ENCODE assay signal across 8 cellular contexts in the genomic region with DNA sequence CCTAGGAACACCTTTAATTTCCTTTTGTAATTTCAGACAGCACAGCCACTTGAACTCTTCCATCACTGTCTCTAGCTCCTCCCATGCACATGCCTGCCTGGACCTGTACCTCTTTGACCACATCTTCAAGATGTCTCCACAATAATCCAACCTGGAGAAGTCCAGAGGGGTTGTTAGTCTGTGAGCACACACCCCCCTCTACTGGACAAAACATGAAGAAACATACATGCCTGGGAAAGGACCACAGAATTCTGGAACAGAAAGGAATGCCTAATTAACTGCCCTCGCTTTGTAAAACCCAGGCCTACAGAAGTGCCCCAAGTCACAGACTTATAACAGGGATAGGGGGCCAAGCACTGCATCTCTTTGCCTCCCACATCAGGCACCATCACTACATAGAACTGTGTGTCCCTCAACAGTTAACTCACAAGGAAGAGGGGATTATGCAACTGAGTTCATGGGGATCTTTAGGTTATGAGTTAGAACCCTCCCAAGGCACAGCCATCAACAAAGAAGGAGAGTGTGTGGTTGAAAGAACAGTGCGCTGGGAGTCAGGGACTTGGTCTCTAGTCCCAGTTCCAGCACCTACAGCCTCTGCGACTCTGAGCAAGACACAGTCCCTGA.
DNase-seq lines count a peak whose midpoint lies in the region; ATAC-seq, FAIRE-seq and TF ChIP-seq lines count a peak whose summit lies in the region.

No MANE protein-coding gene starts in this region.

- H3K4me3 ChIP-seq in BE2C (ENCODE audit: low read depth, low read length) (no peak overlapping the region), cardiac fibroblast (replicated peaks in 1 of 2; ENCODE audit: low read depth in 2 of 2, low read length in 2 of 2) (no peak overlapping the region), lung (no peak overlapping the region)

- no peak overlapping the region for H3K27ac ChIP-seq in lung (ENCODE audit: low read depth in 1 of 2, low read length in 1 of 2)

- H3K4me1 ChIP-seq in BE2C (peaks cover 12% of the 10 kb centered on the region), lung (ENCODE audit: control insufficient read depth in 2 of 2, insufficient read depth in 2 of 2, low read length in 2 of 2) (peaks cover 0 to 2% of the 10 kb centered on the region in 2 donors)

- WGBS in lung, 2 donors: 72 to 78% methylated on average over 3 of the region's 3 CpGs

- DNase-seq in BE2C: peak; percentile 47
- no peak for DNase-seq in GM19239 (ENCODE audit: insufficient read length, low spot score)
- DNase-seq in NCI-H774 (lab: John Stamatoyannopoulos, UW): peak; percentile 8
- DNase-seq in cardiac fibroblast (ENCODE audit: low read depth in 2 of 2): peak; percentile 70 to 82
- DNase-seq in lung (ENCODE audit: low spot score): peak; percentile 42
- no peak for DNase-seq in GM19240 (ENCODE audit: insufficient read length, low spot score)

- H3K36me3 ChIP-seq in BE2C (no peaks in the 10 kb centered on the region), lung (ENCODE audit: control insufficient read depth in 2 of 2, insufficient read depth in 2 of 2, low read length in 2 of 2) (no peaks in the 10 kb centered on the region)

- no peaks in the 10 kb centered on the region for H3K9me3 ChIP-seq in BE2C
- H3K9me3 ChIP-seq in lung (ENCODE audit: control insufficient read depth in 2 of 2, insufficient read depth in 1 of 2, low read length in 1 of 2): no peaks in the 10 kb centered on the region

- TF ChIP-seq CTCF in BE2C (IDR thresholded peaks at IDR 0.05; ENCODE audit: low read depth, low read length) (peak; percentile 90), cardiac fibroblast (IDR thresholded peaks at IDR 0.05; ENCODE audit: low read depth, low read length) (peak; percentile 81), lung (IDR thresholded peaks at IDR 0.05; ENCODE audit: control extremely low read depth, extremely low read depth) (peak; percentile 54)

- FAIRE-seq in GM19239 (lab: Jason Lieb, UNC): peak; percentile 11

- no peaks in the 10 kb centered on the region for H3K27me3 ChIP-seq in BE2C
- H3K27me3 ChIP-seq in lung (ENCODE audit: control insufficient read depth, insufficient read depth): no peaks in the 10 kb centered on the region

- ATAC-seq in lung (ENCODE audit: insufficient read depth, low FRiP score) (peak; percentile 48), HG03521 (IDR thresholded peaks at IDR 0.05; ENCODE audit: unreplicated experiment) (no peak), GM18867 (IDR thresholded peaks at IDR 0.05; ENCODE audit: unreplicated experiment) (no peak)

Comparison
In these comparisons a context has a peak if more than half of its experiments do, and no peak if none do; other contexts are left out.
1. DNase-seq: peak in BE2C (single experiment), NCI-H774 (single experiment), cardiac fibroblast (2 of 2) and lung (single experiment); none in GM19239 (single experiment) and GM19240 (single experiment).
2. Peak in every context shown above with its lines, with median percentiles within 50 percentile points of each other: CTCF ChIP-seq.